ENCODE assay signal across 1 cellular context in the genomic region with DNA sequence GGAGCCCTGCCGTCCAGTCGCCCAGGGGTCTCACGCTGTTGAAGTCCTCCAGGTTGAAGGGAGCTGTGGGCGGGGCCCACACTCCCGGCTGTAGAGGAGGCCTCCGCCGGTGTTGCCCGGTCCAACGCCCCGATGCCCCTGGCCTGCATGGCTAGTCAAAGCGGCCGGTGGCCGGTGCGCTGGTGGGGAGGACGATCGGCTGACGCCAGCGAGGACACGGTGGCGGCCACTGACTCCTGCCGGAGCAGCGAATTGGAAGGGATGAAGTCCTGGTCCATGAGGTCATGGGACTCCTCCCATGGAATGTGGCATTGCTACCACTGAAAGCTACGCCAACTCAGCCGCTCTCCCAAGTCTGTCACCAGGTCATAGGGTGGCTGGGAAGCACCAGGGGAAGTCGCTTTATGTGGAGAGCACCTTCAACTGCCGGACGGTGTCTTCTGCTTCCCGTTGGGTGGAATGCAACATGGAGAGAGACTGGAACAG.
TF ChIP-seq lines count a peak whose summit lies in the region.

No MANE protein-coding gene starts in this region.

TF ChIP-seq in HepG2, 621 proteins besides CTCF, POLR2A, EP300 and RAD21:
- TF ChIP-seq, protein P1, sequence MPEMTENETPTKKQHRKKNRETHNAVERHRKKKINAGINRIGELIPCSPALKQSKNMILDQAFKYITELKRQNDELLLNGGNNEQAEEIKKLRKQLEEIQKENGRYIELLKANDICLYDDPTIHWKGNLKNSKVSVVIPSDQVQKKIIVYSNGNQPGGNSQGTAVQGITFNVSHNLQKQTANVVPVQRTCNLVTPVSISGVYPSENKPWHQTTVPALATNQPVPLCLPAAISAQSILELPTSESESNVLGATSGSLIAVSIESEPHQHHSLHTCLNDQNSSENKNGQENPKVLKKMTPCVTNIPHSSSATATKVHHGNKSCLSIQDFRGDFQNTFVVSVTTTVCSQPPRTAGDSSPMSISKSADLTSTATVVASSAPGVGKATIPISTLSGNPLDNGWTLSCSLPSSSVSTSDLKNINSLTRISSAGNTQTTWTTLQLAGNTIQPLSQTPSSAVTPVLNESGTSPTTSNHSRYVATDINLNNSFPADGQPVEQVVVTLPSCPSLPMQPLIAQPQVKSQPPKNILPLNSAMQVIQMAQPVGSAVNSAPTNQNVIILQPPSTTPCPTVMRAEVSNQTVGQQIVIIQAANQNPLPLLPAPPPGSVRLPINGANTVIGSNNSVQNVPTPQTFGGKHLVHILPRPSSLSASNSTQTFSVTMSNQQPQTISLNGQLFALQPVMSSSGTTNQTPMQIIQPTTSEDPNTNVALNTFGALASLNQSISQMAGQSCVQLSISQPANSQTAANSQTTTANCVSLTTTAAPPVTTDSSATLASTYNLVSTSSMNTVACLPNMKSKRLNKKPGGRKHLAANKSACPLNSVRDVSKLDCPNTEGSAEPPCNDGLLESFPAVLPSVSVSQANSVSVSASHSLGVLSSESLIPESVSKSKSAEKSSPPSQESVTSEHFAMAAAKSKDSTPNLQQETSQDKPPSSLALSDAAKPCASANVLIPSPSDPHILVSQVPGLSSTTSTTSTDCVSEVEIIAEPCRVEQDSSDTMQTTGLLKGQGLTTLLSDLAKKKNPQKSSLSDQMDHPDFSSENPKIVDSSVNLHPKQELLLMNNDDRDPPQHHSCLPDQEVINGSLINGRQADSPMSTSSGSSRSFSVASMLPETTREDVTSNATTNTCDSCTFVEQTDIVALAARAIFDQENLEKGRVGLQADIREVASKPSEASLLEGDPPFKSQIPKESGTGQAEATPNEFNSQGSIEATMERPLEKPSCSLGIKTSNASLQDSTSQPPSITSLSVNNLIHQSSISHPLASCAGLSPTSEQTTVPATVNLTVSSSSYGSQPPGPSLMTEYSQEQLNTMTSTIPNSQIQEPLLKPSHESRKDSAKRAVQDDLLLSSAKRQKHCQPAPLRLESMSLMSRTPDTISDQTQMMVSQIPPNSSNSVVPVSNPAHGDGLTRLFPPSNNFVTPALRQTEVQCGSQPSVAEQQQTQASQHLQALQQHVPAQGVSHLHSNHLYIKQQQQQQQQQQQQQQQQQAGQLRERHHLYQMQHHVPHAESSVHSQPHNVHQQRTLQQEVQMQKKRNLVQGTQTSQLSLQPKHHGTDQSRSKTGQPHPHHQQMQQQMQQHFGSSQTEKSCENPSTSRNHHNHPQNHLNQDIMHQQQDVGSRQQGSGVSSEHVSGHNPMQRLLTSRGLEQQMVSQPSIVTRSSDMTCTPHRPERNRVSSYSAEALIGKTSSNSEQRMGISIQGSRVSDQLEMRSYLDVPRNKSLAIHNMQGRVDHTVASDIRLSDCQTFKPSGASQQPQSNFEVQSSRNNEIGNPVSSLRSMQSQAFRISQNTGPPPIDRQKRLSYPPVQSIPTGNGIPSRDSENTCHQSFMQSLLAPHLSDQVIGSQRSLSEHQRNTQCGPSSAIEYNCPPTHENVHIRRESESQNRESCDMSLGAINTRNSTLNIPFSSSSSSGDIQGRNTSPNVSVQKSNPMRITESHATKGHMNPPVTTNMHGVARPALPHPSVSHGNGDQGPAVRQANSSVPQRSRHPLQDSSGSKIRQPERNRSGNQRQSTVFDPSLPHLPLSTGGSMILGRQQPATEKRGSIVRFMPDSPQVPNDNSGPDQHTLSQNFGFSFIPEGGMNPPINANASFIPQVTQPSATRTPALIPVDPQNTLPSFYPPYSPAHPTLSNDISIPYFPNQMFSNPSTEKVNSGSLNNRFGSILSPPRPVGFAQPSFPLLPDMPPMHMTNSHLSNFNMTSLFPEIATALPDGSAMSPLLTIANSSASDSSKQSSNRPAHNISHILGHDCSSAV (CRISPR knock-in tag; IDR thresholded peaks at IDR 0.05; ENCODE audit: borderline replicate concordance): no peak
- TF ChIP-seq NR2F1 (CRISPR knock-in tag; IDR thresholded peaks at IDR 0.05) (no peak), ZNF180 (CRISPR knock-in tag; IDR thresholded peaks at IDR 0.05; ENCODE audit: borderline replicate concordance, low read depth) (no peak), ONECUT2 (CRISPR knock-in tag; IDR thresholded peaks at IDR 0.05) (no peak), ZNF335 (CRISPR knock-in tag; IDR thresholded peaks at IDR 0.05) (no peak), ZNF678 (CRISPR knock-in tag; IDR thresholded peaks at IDR 0.05) (no peak), ZFP41 (CRISPR knock-in tag; IDR thresholded peaks at IDR 0.05; ENCODE audit: borderline replicate concordance) (no peak), PAWR (CRISPR knock-in tag; IDR thresholded peaks at IDR 0.05; ENCODE audit: borderline replicate concordance) (no peak), ZNF33B (CRISPR knock-in tag; IDR thresholded peaks at IDR 0.05) (no peak)
TF ChIP-seq in HepG2: peak in this region for 0.
